In genomic region chr3:147943265-147943945, GRCh38 we compare ENCODE assay signal across 13 cellular contexts.
A peak's percentile ranks its signal among the peaks of the same experiment; 100 is the strongest.
DNase-seq lines count a peak whose midpoint lies in the region; ATAC-seq, FAIRE-seq and TF ChIP-seq lines count a peak whose summit lies in the region.
"Had no signal": no experiment of that assay in that cellular context is flagged by ENCODE, and none has a peak within 500 bp of the region (broad histone marks: within the 10 kb centered on the region; RNA-seq: fewer than 3 reads in every experiment).

No MANE protein-coding gene starts in this region.

- H3K4me3 Mint-ChIP-seq in neural crest cell (peak overlapping the region; percentile 14), immature natural killer cell (no peak overlapping the region)
- no peak overlapping the region for H3K4me3 Mint-ChIP-seq in naive thymus-derived CD8-positive, alpha-beta T cell
- H3K4me3 Mint-ChIP-seq: CD4-positive, alpha-beta T cell; stimulated activated naive CD8-positive, alpha-beta T cell treated with anti-CD3 and anti-CD28 coated beads, Interleukin-15, amount 100 ng/mL, for 72 hours had no signal

- no peaks in the 10 kb centered on the region for H3K79me2 ChIP-seq in endothelial cell of umbilical vein (ENCODE audit: control insufficient read depth, insufficient read depth, low read length)

- H3K27ac Mint-ChIP-seq in neural crest cell (ENCODE audit: unreplicated experiment), result peak overlapping the region; percentile 2
- H3K27ac Mint-ChIP-seq in immature natural killer cell, result no peak overlapping the region
- H3K27ac Mint-ChIP-seq in naive thymus-derived CD8-positive, alpha-beta T cell, result no peak overlapping the region
- H3K27ac Mint-ChIP-seq: CD4-positive, alpha-beta T cell; stimulated activated naive CD8-positive, alpha-beta T cell treated with anti-CD3 and anti-CD28 coated beads, Interleukin-15, amount 100 ng/mL, for 72 hours had no signal

- BruUV-seq in endothelial cell of umbilical vein (replicated peaks; lab: Mats Ljungman, UMichigan), result TSS peak; percentile 80

- no peaks in the 10 kb centered on the region for H3K9me1 ChIP-seq in endothelial cell of umbilical vein (replicated peaks; ENCODE audit: control insufficient read depth, extremely low read depth, insufficient read depth, low read length)

- H3K4me3 ChIP-seq in endothelial cell of umbilical vein (replicated peaks in 1 of 3; ENCODE audit: insufficient read depth in 1 of 3, low read depth in 1 of 3, low read length in 3 of 3), result no peak overlapping the region

- POLR2A ChIA-PET in endothelial cell of umbilical vein (lab: Charles Lee), result no interaction called here
- POLR2A ChIA-PET in naive thymus-derived CD8-positive, alpha-beta T cell (lab: Charles Lee), result no interaction called here

- H3K4me1 Mint-ChIP-seq in neural crest cell, result peaks cover 62% of the 10 kb centered on the region
- H3K4me1 Mint-ChIP-seq in immature natural killer cell, result no peaks in the 10 kb centered on the region
- no peaks in the 10 kb centered on the region for H3K4me1 Mint-ChIP-seq in naive thymus-derived CD8-positive, alpha-beta T cell
- H3K4me1 Mint-ChIP-seq: stimulated activated naive CD8-positive, alpha-beta T cell treated with anti-CD3 and anti-CD28 coated beads, Interleukin-15, amount 100 ng/mL, for 72 hours had no signal

- dilution Hi-C loops in endothelial cell of umbilical vein (cut with MboI; ENCODE audit: extremely low pct_ligation_motif_present, low sequenced_read_pairs), result no loop called here

- H3K4me2 ChIP-seq in endothelial cell of umbilical vein (ENCODE audit: insufficient read depth, low read length), result peak overlapping the region; percentile 56

- peak overlapping the region; percentile 59 for H3K9ac ChIP-seq in endothelial cell of umbilical vein (replicated peaks; ENCODE audit: extremely low read depth, insufficient read depth, low read length)

- peak overlapping the region; percentile 65 for H2AFZ ChIP-seq in endothelial cell of umbilical vein (ENCODE audit: low read depth, low read length)

- H3K36me3 Mint-ChIP-seq in neural crest cell (ENCODE audit: low read depth) (peaks cover 3% of the 10 kb centered on the region), immature natural killer cell (no peaks in the 10 kb centered on the region)
- no peaks in the 10 kb centered on the region for H3K36me3 Mint-ChIP-seq in naive thymus-derived CD8-positive, alpha-beta T cell

- CTCF ChIA-PET in endothelial cell of umbilical vein (lab: Charles Lee), result interaction anchor here (4.1 kb wide), 1 partner anchor 134 kb away, joined by 39 read pairs; no protein-coding TSS in a partner anchor

- H3K27ac ChIP-seq in endothelial cell of umbilical vein (ENCODE audit: insufficient read depth, low read depth, low read length), result peak overlapping the region; percentile 87
- H3K27ac ChIP-seq: HL-60 had no signal

- no peaks in the 10 kb centered on the region for H3K9me3 ChIP-seq in endothelial cell of umbilical vein (replicated peaks; ENCODE audit: control insufficient read depth, insufficient read depth, low read length)

- DNase-seq in AG08396 (ENCODE audit: low spot score), result peak; percentile 38
- peak; percentile 80 for DNase-seq in NCI-H226
- DNase-seq in endothelial cell of umbilical vein (ENCODE audit: low read depth, low spot score), result peak; percentile 85
- DNase-seq in neural crest cell (ENCODE audit: low read depth, low spot score), result no peak
- no peak for DNase-seq in GOT3 (lab: John Stamatoyannopoulos, UW)
- DNase-seq in immature natural killer cell, result no peak
- DNase-seq in NOMO-1 treated with dmso at 0.1 percent for 144 hours (lab: John Stamatoyannopoulos, UW; ENCODE audit: unreplicated experiment), result no peak
- no peak for DNase-seq in naive thymus-derived CD8-positive, alpha-beta T cell
- DNase-seq: caudate nucleus; CD4-positive, alpha-beta T cell; stimulated activated naive CD8-positive, alpha-beta T cell treated with anti-CD3 and anti-CD28 coated beads, Interleukin-15, amount 100 ng/mL, for 72 hours had no signal

- intact Hi-C loops in endothelial cell of umbilical vein (cut with micrococcal nuclease), result loop anchor here (1.0 to 5.0 kb wide), 2 partner anchors 131 to 134 kb away; no protein-coding TSS in a partner anchor

- no peak for TF ChIP-seq POLR2A in endothelial cell of umbilical vein (IDR thresholded peaks at IDR 0.05; ENCODE audit: low read depth, low read length)

- H3K27me3 Mint-ChIP-seq in neural crest cell (ENCODE audit: low read depth), result no peaks in the 10 kb centered on the region
- peaks cover 0 to 2% (median 0%) of the 10 kb centered on the region in 3 donors for H3K27me3 Mint-ChIP-seq in immature natural killer cell (ENCODE audit: low read depth in 3 of 3)
- no peaks in the 10 kb centered on the region for H3K27me3 Mint-ChIP-seq in naive thymus-derived CD8-positive, alpha-beta T cell
- H3K27me3 Mint-ChIP-seq: CD4-positive, alpha-beta T cell; stimulated activated naive CD8-positive, alpha-beta T cell treated with anti-CD3 and anti-CD28 coated beads, Interleukin-15, amount 100 ng/mL, for 72 hours had no signal

- H3K27me3 ChIP-seq in endothelial cell of umbilical vein (ENCODE audit: control insufficient read depth in 2 of 2, insufficient read depth in 2 of 2, low read length in 2 of 2), result no peaks in the 10 kb centered on the region

- H3K4me1 ChIP-seq in endothelial cell of umbilical vein (ENCODE audit: control insufficient read depth, extremely low read depth, insufficient read depth, low read length), result peaks cover 13% of the 10 kb centered on the region

- H3K36me3 ChIP-seq in endothelial cell of umbilical vein (ENCODE audit: control insufficient read depth in 2 of 2, extremely low read depth in 1 of 2, insufficient read depth in 2 of 2, low read length in 2 of 2), result no peaks in the 10 kb centered on the region

- no peak for TF ChIP-seq CTCF in endothelial cell of umbilical vein (IDR thresholded peaks at IDR 0.05; ENCODE audit: extremely low read depth in 1 of 2, insufficient read depth in 1 of 2, low read depth in 1 of 2, low read length in 2 of 2)
- TF ChIP-seq CTCF in neural crest cell (conservative IDR thresholded peaks at IDR 0.05), result no peak

- no peaks in the 10 kb centered on the region for H4K20me1 ChIP-seq in endothelial cell of umbilical vein (replicated peaks; ENCODE audit: control insufficient read depth, extremely low read depth, insufficient read depth, low read length)

- no peak for ATAC-seq in naive thymus-derived CD8-positive, alpha-beta T cell
- ATAC-seq: stimulated activated naive CD8-positive, alpha-beta T cell treated with anti-CD3 and anti-CD28 coated beads, Interleukin-15, amount 100 ng/mL, for 72 hours had no signal

- FAIRE-seq in endothelial cell of umbilical vein (lab: Jason Lieb, UNC), result peak; percentile 87
- FAIRE-seq: islet of Langerhans had no signal

- peaks cover 2% of the 10 kb centered on the region for H3K9me3 Mint-ChIP-seq in neural crest cell
- peaks cover 0 to 32% (median 4%) of the 10 kb centered on the region in 6 donors for H3K9me3 Mint-ChIP-seq in immature natural killer cell
- H3K9me3 Mint-ChIP-seq in naive thymus-derived CD8-positive, alpha-beta T cell, result peaks cover 0 to 6% (median 2%) of the 10 kb centered on the region in 9 donors
- H3K9me3 Mint-ChIP-seq: CD4-positive, alpha-beta T cell; stimulated activated naive CD8-positive, alpha-beta T cell treated with anti-CD3 and anti-CD28 coated beads, Interleukin-15, amount 100 ng/mL, for 72 hours had no signal

TF ChIP-seq in endothelial cell of umbilical vein, 7 proteins besides CTCF, POLR2A, EP300 and RAD21:
- peak; percentile 95 for TF ChIP-seq FOS (IDR thresholded peaks at IDR 0.05; ENCODE audit: borderline replicate concordance, insufficient read depth, low read length)
- no peak for TF ChIP-seq MAX (IDR thresholded peaks at IDR 0.05; ENCODE audit: insufficient read depth, insufficient read length)
- peak; percentile 89 for TF ChIP-seq JUN (IDR thresholded peaks at IDR 0.05; ENCODE audit: borderline replicate concordance, insufficient read depth, insufficient read length, low read depth)
- TF ChIP-seq MYC (IDR thresholded peaks at IDR 0.05; ENCODE audit: low read depth, low read length), result no peak
- TF ChIP-seq GATA2 (IDR thresholded peaks at IDR 0.05; ENCODE audit: insufficient read depth, insufficient read length, low read depth, low read length), result no peak
- no peak for TF ChIP-seq EZH2 (IDR thresholded peaks at IDR 0.05; ENCODE audit: borderline replicate concordance, low read depth, low read length, severe bottlenecking)
- peak; percentile 37 for TF ChIP-seq POLR2AphosphoS5 (IDR thresholded peaks at IDR 0.05; ENCODE audit: insufficient read depth, low read depth, low read length)
TF ChIP-seq in endothelial cell of umbilical vein: peak in this region for 3.

Comparison
In these comparisons a context has a peak if more than half of its experiments do, and no peak if none do; other contexts are left out.
1. DNase-seq: peak in AG08396 (single experiment), NCI-H226 (single experiment) and endothelial cell of umbilical vein (single experiment); none in neural crest cell (single experiment), GOT3 (single experiment), immature natural killer cell (0 of 3), NOMO-1 treated with dmso at 0.1 percent for 144 hours (single experiment) and naive thymus-derived CD8-positive, alpha-beta T cell (0 of 10).